In the genomic region with DNA sequence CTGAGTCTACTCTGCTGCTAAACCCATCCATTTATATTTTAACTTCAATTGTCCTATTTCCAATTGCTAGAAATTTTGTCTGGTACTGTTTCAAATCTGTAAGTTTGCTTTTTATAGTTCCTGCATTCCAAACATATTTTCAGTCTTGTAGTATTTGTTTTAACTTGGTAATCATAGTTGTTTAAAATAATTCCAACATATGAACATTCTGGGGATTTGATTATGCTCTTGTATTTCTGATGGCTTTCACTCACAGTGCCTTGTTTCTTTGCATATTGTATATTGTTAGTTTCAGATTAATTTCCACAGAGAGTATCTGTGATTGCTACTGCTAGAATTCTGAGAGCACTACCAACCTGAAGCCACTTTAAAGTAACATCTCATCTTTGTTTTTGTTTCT, we compare ENCODE assay signal across 18 cellular contexts.
A peak's percentile ranks its signal among the peaks of the same experiment; 100 is the strongest.
DNase-seq lines count a peak whose midpoint lies in the region; ATAC-seq, FAIRE-seq and TF ChIP-seq lines count a peak whose summit lies in the region.
"Had no signal": no experiment of that assay in that cellular context is flagged by ENCODE, and none has a peak within 500 bp of the region (broad histone marks: within the 10 kb centered on the region; RNA-seq: fewer than 3 reads in every experiment).

No MANE protein-coding gene starts in this region.

- H3K36me3 ChIP-seq in GM23248 (ENCODE audit: low read depth) (no peaks in the 10 kb centered on the region), SK-N-MC (ENCODE audit: insufficient read depth, low read length) (no peaks in the 10 kb centered on the region), keratinocyte (ENCODE audit: control insufficient read depth in 2 of 2, extremely low read depth in 1 of 2, insufficient read depth in 2 of 2, low read length in 2 of 2) (no peaks in the 10 kb centered on the region)
- H3K36me3 ChIP-seq: MG63 had no signal

- H3K4me3 ChIP-seq in GM23248 (no peak overlapping the region), SK-N-MC (no peak overlapping the region), keratinocyte (ENCODE audit: control insufficient read depth in 2 of 3, extremely low read depth in 1 of 3, insufficient read depth in 2 of 3, low read depth in 1 of 3, low read length in 3 of 3) (no peak overlapping the region)
- H3K4me3 ChIP-seq: GM23338, MG63 had no signal

- H3K79me2 ChIP-seq in GM23248 (ENCODE audit: insufficient read depth) (no peaks in the 10 kb centered on the region), keratinocyte (ENCODE audit: control insufficient read depth, insufficient read depth, low read length) (no peaks in the 10 kb centered on the region)

- in situ Hi-C loops in GM23248 (cut with MboI), result no loop called here

- no peaks in the 10 kb centered on the region for H3K9me1 ChIP-seq in keratinocyte (ENCODE audit: control insufficient read depth, extremely low read depth, insufficient read depth, low read length)

- peaks cover 27% of the 10 kb centered on the region for H3K4me1 ChIP-seq in GM23248 (ENCODE audit: insufficient read depth)
- H3K4me1 ChIP-seq in keratinocyte (ENCODE audit: control insufficient read depth, extremely low read depth, insufficient read depth, low read length), result no peaks in the 10 kb centered on the region

- H4K20me1 ChIP-seq in GM23248 (ENCODE audit: insufficient read depth) (no peaks in the 10 kb centered on the region), keratinocyte (ENCODE audit: control insufficient read depth, extremely low read depth, insufficient read depth, low read length) (no peaks in the 10 kb centered on the region)

- peaks cover 16% of the 10 kb centered on the region for H3F3A ChIP-seq in GM23248 (ENCODE audit: insufficient read depth)

- dilution Hi-C loops in keratinocyte (cut with MboI; ENCODE audit: extremely low pct_ligation_motif_present, low sequenced_read_pairs), result no loop called here

- no peak for FAIRE-seq in keratinocyte (lab: Jason Lieb, UNC)
- FAIRE-seq: HepG2 had no signal

- H3K9me2 ChIP-seq in GM23248 (ENCODE audit: insufficient read depth), result no peaks in the 10 kb centered on the region

- H3K9me3 ChIP-seq in GM23248 (ENCODE audit: low read depth), result no peaks in the 10 kb centered on the region
- H3K9me3 ChIP-seq in SK-N-MC (ENCODE audit: low read depth, low read length), result no peaks in the 10 kb centered on the region
- no peaks in the 10 kb centered on the region for H3K9me3 ChIP-seq in keratinocyte (ENCODE audit: control insufficient read depth, low read depth, low read length)
- H3K9me3 ChIP-seq: Caco-2 had no signal

- DNase-seq in GM23248 (no peak), SK-N-MC (ENCODE audit: low read depth, low spot score) (no peak), keratinocyte (ENCODE audit: low read depth, low spot score) (no peak), RPMI8226 (no peak)
- DNase-seq in central memory CD4-positive, alpha-beta T cell, result no peak
- DNase-seq: Caco-2; CD4-positive, CD25-positive, alpha-beta regulatory T cell; DMS53; NCI-H1092; NCI-H524; Right ventricle myocardium superior had no signal

- no peak for ATAC-seq in SK-N-SH treated with all-trans-retinoic acid at 6 μM for 48 hours
- no peak for ATAC-seq in HG03095 (IDR thresholded peaks at IDR 0.05; ENCODE audit: unreplicated experiment)
- ATAC-seq: HepG2, Panc1 had no signal

- H2AFZ ChIP-seq in GM23248, result 0 out of 2 replicates have a peak overlapping the region, but pooled peaks have one; percentile 35
- H2AFZ ChIP-seq in keratinocyte (ENCODE audit: control insufficient read depth, low read length), result peak overlapping the region; percentile 23
- H2AFZ ChIP-seq: GM23338 had no signal

- TF ChIP-seq CTCF in keratinocyte (optimal IDR thresholded peaks at IDR 0.05 in 1 of 3, IDR thresholded peaks at IDR 0.05 in 1 of 3, conservative IDR thresholded peaks at IDR 0.05 in 1 of 3; ENCODE audit: extremely low read depth in 1 of 3, insufficient read depth in 2 of 3, low read length in 3 of 3), result no peak

- H3K4me2 ChIP-seq in GM23248 (ENCODE audit: unreplicated experiment) (peak overlapping the region; percentile 30), keratinocyte (ENCODE audit: control insufficient read depth, extremely low read depth, insufficient read depth, low read depth, low read length) (no peak overlapping the region)
- H3K4me2 ChIP-seq: GM23338, KMS-11 had no signal

- H3K27ac ChIP-seq in GM23248 (no peak overlapping the region), SK-N-MC (peak overlapping the region; percentile 13), keratinocyte (ENCODE audit: control insufficient read depth, insufficient read depth, low read length) (no peak overlapping the region)
- H3K27ac ChIP-seq: KMS-11 had no signal

- H3K9ac ChIP-seq in GM23248 (no peak overlapping the region), SK-N-MC (ENCODE audit: insufficient read length) (no peak overlapping the region), keratinocyte (ENCODE audit: control insufficient read depth, extremely low read depth, insufficient read depth, low read length) (no peak overlapping the region)
- H3K9ac ChIP-seq: KMS-11 had no signal

- H3K27me3 ChIP-seq in GM23248 (replicated peaks; ENCODE audit: insufficient read depth) (no peaks in the 10 kb centered on the region), keratinocyte (ENCODE audit: control insufficient read depth, extremely low read depth, insufficient read depth, low read length) (no peaks in the 10 kb centered on the region)
- H3K27me3 ChIP-seq: MG63 had no signal

TF ChIP-seq in SK-N-SH treated with all-trans-retinoic acid at 6 μM for 48 hours, 23 proteins besides CTCF, POLR2A, EP300 and RAD21 (continues in another document):
- TF ChIP-seq RARB (CRISPR knock-in tag; IDR thresholded peaks at IDR 0.05) (no peak), ZC3H10 (CRISPR knock-in tag; IDR thresholded peaks at IDR 0.05) (no peak), CSDC2 (CRISPR knock-in tag; IDR thresholded peaks at IDR 0.05) (no peak), ZFP30 (CRISPR knock-in tag; IDR thresholded peaks at IDR 0.05) (no peak)
- TF ChIP-seq, protein P1, sequence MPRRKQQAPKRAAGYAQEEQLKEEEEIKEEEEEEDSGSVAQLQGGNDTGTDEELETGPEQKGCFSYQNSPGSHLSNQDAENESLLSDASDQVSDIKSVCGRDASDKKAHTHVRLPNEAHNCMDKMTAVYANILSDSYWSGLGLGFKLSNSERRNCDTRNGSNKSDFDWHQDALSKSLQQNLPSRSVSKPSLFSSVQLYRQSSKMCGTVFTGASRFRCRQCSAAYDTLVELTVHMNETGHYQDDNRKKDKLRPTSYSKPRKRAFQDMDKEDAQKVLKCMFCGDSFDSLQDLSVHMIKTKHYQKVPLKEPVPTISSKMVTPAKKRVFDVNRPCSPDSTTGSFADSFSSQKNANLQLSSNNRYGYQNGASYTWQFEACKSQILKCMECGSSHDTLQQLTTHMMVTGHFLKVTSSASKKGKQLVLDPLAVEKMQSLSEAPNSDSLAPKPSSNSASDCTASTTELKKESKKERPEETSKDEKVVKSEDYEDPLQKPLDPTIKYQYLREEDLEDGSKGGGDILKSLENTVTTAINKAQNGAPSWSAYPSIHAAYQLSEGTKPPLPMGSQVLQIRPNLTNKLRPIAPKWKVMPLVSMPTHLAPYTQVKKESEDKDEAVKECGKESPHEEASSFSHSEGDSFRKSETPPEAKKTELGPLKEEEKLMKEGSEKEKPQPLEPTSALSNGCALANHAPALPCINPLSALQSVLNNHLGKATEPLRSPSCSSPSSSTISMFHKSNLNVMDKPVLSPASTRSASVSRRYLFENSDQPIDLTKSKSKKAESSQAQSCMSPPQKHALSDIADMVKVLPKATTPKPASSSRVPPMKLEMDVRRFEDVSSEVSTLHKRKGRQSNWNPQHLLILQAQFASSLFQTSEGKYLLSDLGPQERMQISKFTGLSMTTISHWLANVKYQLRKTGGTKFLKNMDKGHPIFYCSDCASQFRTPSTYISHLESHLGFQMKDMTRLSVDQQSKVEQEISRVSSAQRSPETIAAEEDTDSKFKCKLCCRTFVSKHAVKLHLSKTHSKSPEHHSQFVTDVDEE (CRISPR knock-in tag; IDR thresholded peaks at IDR 0.05), result no peak
- TF ChIP-seq, protein P2, sequence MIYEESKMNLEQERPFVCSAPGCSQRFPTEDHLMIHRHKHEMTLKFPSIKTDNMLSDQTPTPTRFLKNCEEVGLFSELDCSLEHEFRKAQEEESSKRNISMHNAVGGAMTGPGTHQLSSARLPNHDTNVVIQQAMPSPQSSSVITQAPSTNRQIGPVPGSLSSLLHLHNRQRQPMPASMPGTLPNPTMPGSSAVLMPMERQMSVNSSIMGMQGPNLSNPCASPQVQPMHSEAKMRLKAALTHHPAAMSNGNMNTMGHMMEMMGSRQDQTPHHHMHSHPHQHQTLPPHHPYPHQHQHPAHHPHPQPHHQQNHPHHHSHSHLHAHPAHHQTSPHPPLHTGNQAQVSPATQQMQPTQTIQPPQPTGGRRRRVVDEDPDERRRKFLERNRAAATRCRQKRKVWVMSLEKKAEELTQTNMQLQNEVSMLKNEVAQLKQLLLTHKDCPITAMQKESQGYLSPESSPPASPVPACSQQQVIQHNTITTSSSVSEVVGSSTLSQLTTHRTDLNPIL (CRISPR knock-in tag; IDR thresholded peaks at IDR 0.05; ENCODE audit: low read depth), result no peak
- TF ChIP-seq, protein P3, sequence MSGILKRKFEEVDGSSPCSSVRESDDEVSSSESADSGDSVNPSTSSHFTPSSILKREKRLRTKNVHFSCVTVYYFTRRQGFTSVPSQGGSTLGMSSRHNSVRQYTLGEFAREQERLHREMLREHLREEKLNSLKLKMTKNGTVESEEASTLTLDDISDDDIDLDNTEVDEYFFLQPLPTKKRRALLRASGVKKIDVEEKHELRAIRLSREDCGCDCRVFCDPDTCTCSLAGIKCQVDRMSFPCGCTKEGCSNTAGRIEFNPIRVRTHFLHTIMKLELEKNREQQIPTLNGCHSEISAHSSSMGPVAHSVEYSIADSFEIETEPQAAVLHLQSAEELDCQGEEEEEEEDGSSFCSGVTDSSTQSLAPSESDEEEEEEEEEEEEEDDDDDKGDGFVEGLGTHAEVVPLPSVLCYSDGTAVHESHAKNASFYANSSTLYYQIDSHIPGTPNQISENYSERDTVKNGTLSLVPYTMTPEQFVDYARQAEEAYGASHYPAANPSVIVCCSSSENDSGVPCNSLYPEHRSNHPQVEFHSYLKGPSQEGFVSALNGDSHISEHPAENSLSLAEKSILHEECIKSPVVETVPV (CRISPR knock-in tag; IDR thresholded peaks at IDR 0.05), result no peak
- TF ChIP-seq, protein P4, sequence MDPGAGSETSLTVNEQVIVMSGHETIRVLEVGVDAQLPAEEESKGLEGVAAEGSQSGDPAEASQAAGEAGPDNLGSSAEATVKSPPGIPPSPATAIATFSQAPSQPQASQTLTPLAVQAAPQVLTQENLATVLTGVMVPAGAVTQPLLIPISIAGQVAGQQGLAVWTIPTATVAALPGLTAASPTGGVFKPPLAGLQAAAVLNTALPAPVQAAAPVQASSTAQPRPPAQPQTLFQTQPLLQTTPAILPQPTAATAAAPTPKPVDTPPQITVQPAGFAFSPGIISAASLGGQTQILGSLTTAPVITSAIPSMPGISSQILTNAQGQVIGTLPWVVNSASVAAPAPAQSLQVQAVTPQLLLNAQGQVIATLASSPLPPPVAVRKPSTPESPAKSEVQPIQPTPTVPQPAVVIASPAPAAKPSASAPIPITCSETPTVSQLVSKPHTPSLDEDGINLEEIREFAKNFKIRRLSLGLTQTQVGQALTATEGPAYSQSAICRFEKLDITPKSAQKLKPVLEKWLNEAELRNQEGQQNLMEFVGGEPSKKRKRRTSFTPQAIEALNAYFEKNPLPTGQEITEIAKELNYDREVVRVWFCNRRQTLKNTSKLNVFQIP (CRISPR knock-in tag; IDR thresholded peaks at IDR 0.05; ENCODE audit: borderline replicate concordance, low read depth), result no peak
